ENCODE assay signal across 8 cellular contexts in the genomic region with DNA sequence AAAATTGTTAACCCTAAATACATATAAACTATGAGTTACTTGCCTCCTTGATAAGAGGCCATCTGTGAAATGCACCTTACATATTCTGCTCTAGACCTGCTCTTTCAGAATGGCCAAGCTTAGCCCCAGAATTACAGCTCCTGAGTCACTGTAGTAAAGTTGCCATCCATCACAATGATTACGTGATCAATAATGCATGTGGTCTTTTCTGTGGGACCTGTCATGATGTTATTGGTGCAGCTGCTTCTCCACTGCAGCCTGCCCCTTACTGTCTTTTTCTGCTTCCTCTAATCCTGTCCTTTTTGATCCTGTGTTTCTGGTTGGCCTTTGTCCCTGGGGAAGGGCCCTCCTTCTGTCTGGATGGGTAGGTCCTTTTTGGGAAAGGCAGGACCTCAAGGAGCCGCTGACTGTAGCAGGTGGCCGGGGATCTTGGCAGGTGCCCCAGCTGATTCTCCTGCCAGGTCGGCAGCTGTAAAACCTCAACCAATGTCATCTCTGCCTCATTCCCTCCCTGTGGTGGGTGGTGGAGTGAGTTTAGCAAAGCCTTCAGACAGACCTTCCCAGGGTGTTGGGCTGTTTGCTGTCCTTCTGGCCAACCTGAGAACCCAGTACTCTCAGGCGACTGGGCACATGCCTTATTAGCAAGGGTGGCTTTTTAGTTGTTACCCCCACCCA.
DNase-seq lines count a peak whose midpoint lies in the region; ATAC-seq and TF ChIP-seq lines count a peak whose summit lies in the region.

No MANE protein-coding gene starts in this region.

- peaks cover 45% of the 10 kb centered on the region for H3K4me1 Mint-ChIP-seq in type B pancreatic cell (ENCODE audit: unreplicated experiment)

- no peaks in the 10 kb centered on the region for H3K27me3 Mint-ChIP-seq in type B pancreatic cell

- no peaks in the 10 kb centered on the region for H3K9me3 Mint-ChIP-seq in type B pancreatic cell

- DNase-seq in activated naive CD4-positive, alpha-beta T cell treated with Interleukin-2 at 50 U/mL for 16 hours, result peak; percentile 12
- DNase-seq in activated naive CD4-positive, alpha-beta T cell treated with anti-CD3 and anti-CD28 coated beads, Interleukin-2, amount 50 U/mL, for 16 hours, result no peak
- peak; percentile 39 for DNase-seq in activated CD4-positive, CD25-positive, alpha-beta regulatory T cell treated with anti-CD3 and anti-CD28 coated beads, Interleukin-2, amount 50 U/mL, for 72 hours
- peak; percentile 10 for DNase-seq in islet precursor cell
- no peak for DNase-seq in type B pancreatic cell (ENCODE audit: extremely low spot score, unreplicated experiment)
- no peak for DNase-seq in NCI-H748 treated with DMSO at 0.1 percent for 48 hours (lab: John Stamatoyannopoulos, UW)
- DNase-seq in stimulated activated naive CD4-positive, alpha-beta T cell treated with Interleukin-2 at 50 U/mL for 16 hours (lab: John Stamatoyannopoulos, UW), result no peak

- H3K4me3 Mint-ChIP-seq in type B pancreatic cell, result no peak overlapping the region

- TF ChIP-seq CTCF in type B pancreatic cell (conservative IDR thresholded peaks at IDR 0.05), result no peak

- H3K27ac Mint-ChIP-seq in type B pancreatic cell, result peak overlapping the region; percentile 30

- peaks cover 47% of the 10 kb centered on the region for H3K36me3 Mint-ChIP-seq in type B pancreatic cell

- no peak for ATAC-seq in GM18861 (IDR thresholded peaks at IDR 0.05; ENCODE audit: unreplicated experiment)

Comparison
In these comparisons a context has a peak if more than half of its experiments do, and no peak if none do; other contexts are left out.
1. DNase-seq: peak in activated naive CD4-positive, alpha-beta T cell treated with Interleukin-2 at 50 U/mL for 16 hours (single experiment), activated CD4-positive, CD25-positive, alpha-beta regulatory T cell treated with anti-CD3 and anti-CD28 coated beads, Interleukin-2, amount 50 U/mL, for 72 hours (single experiment) and islet precursor cell (single experiment); none in activated naive CD4-positive, alpha-beta T cell treated with anti-CD3 and anti-CD28 coated beads, Interleukin-2, amount 50 U/mL, for 16 hours (single experiment), type B pancreatic cell (single experiment), NCI-H748 treated with DMSO at 0.1 percent for 48 hours (single experiment) and stimulated activated naive CD4-positive, alpha-beta T cell treated with Interleukin-2 at 50 U/mL for 16 hours (single experiment).